In genomic region chr9:72363226-72363625, GRCh38 we compare ENCODE assay signal across 8 cellular contexts. TPM values are rescaled to one million over a fixed set of nuclear protein-coding genes. Genes with fewer than 3 reads are reported as not detected.
DNase-seq lines count a peak whose midpoint lies in the region; ATAC-seq and TF ChIP-seq lines count a peak whose summit lies in the region.

No MANE protein-coding gene starts in this region.

- H3K36me3 ChIP-seq in adipocyte (ENCODE audit: control insufficient read depth, insufficient read depth, low read length, severe bottlenecking): peaks cover 35% of the 10 kb centered on the region
- peaks cover 0 to 29% of the 10 kb centered on the region in 2 donors for H3K36me3 ChIP-seq in left lung
- H3K36me3 ChIP-seq in thymus (ENCODE audit: control insufficient read depth, insufficient read depth): peaks cover 3% of the 10 kb centered on the region

- no peaks in the 10 kb centered on the region for H3K9me3 Mint-ChIP-seq in activated T-cell treated with anti-CD3 and anti-CD28 coated beads, Interleukin-2, amount 50 U/mL, for 24 hours

- H3K36me3 Mint-ChIP-seq in activated T-cell treated with anti-CD3 and anti-CD28 coated beads, Interleukin-2, amount 50 U/mL, for 24 hours (ENCODE audit: low read depth): peaks cover 56% of the 10 kb centered on the region

- peak overlapping the region; percentile 91 for H3K9ac ChIP-seq in adipocyte (ENCODE audit: low read length)

- H3K27ac Mint-ChIP-seq in activated T-cell treated with anti-CD3 and anti-CD28 coated beads, Interleukin-2, amount 50 U/mL, for 24 hours: peak overlapping the region; percentile 96

- WGBS in thymus: 9% methylated on average over 2 of the region's 2 CpGs

- peak overlapping the region; percentile 96 for H3K4me3 ChIP-seq in adipocyte (ENCODE audit: low read length)
- peak overlapping the region; percentile 66 to 85 for H3K4me3 ChIP-seq in left lung
- peak overlapping the region; percentile 99 for H3K4me3 ChIP-seq in thymus (ENCODE audit: low read length)

- intact Hi-C loops in left lung (cut with DNase I): no loop called here

- DNase-seq in activated T-cell treated with anti-CD3 and anti-CD28 coated beads, Interleukin-2, amount 50 U/mL, for 24 hours: no peak
- DNase-seq in activated T-cell treated with anti-CD3 and anti-CD28 coated beads, Interleukin-2, amount 50 U/mL, for 1 hour: no peak
- DNase-seq in adipocyte (ENCODE audit: low read depth) (no peak), left lung (no peak), HuH-7.5 (ENCODE audit: low spot score) (no peak)
- no peak for DNase-seq in NK-92 treated with Interleukin-12 subunit alpha and Interleukin-12 subunit beta, amount 100 ng/mL, for 24 hours (lab: John Stamatoyannopoulos, UW)

- H3K27me3 ChIP-seq in adipocyte (replicated peaks; ENCODE audit: control insufficient read depth, insufficient read depth, low read length) (no peaks in the 10 kb centered on the region), left lung (no peaks in the 10 kb centered on the region), thymus (ENCODE audit: control insufficient read depth, insufficient read depth) (no peaks in the 10 kb centered on the region)

- no peaks in the 10 kb centered on the region for H3K27me3 Mint-ChIP-seq in activated T-cell treated with anti-CD3 and anti-CD28 coated beads, Interleukin-2, amount 50 U/mL, for 24 hours

- H3K27ac ChIP-seq in left lung (peak overlapping the region; percentile 100), thymus (ENCODE audit: low read depth) (peak overlapping the region; percentile 79)

- peaks cover 32% of the 10 kb centered on the region for H3K4me1 ChIP-seq in adipocyte (ENCODE audit: control insufficient read depth, insufficient read depth, low read length)
- H3K4me1 ChIP-seq in left lung: peaks cover 22 to 62% of the 10 kb centered on the region in 2 donors
- peaks cover 5% of the 10 kb centered on the region for H3K4me1 ChIP-seq in thymus (ENCODE audit: control insufficient read depth, insufficient read depth, low read length)

- no peak for TF ChIP-seq CTCF in left lung (IDR thresholded peaks at IDR 0.05)

- H3K4me1 Mint-ChIP-seq in activated T-cell treated with anti-CD3 and anti-CD28 coated beads, Interleukin-2, amount 50 U/mL, for 24 hours (ENCODE audit: low read depth): peaks cover 57% of the 10 kb centered on the region

- ATAC-seq in left lung (no peak), HG03097 (IDR thresholded peaks at IDR 0.05; ENCODE audit: low FRiP score, unreplicated experiment) (no peak)

- H3K9me3 ChIP-seq in adipocyte (ENCODE audit: control insufficient read depth, low read length): no peaks in the 10 kb centered on the region
- no peaks in the 10 kb centered on the region for H3K9me3 ChIP-seq in left lung
- H3K9me3 ChIP-seq in thymus (ENCODE audit: control insufficient read depth): no peaks in the 10 kb centered on the region

- H3K4me3 Mint-ChIP-seq in activated T-cell treated with anti-CD3 and anti-CD28 coated beads, Interleukin-2, amount 50 U/mL, for 24 hours: peak overlapping the region; percentile 90

RNA-seq across cellular contexts. Expression of gene ZFAND5, which starts 1.8 kb away (rescaled TPM):
- total RNA-seq in left lung: 100 to 1,000 TPM; 149 to 161 TPM
- polyA plus RNA-seq in thymus: 210 TPM
